Comparison of ENCODE assay signal across 1 cellular context in genomic region chr12:56377310-56377988, GRCh38.
TF ChIP-seq lines count a peak whose summit lies in the region.

No MANE protein-coding gene starts in this region.

TF ChIP-seq in endothelial cell of umbilical vein, 7 proteins besides CTCF, POLR2A, EP300 and RAD21:
- TF ChIP-seq FOS (IDR thresholded peaks at IDR 0.05; ENCODE audit: borderline replicate concordance, insufficient read depth, low read length) (peak; percentile 66), EZH2 (IDR thresholded peaks at IDR 0.05; ENCODE audit: borderline replicate concordance, low read depth, low read length, severe bottlenecking) (no peak), GATA2 (IDR thresholded peaks at IDR 0.05; ENCODE audit: insufficient read depth, insufficient read length, low read depth, low read length) (peak; percentile 40)
